Comparison of ENCODE assay signal across 9 cellular contexts in genomic region chr19:39481229-39481545, GRCh38. TPM values are rescaled to one million over a fixed set of nuclear protein-coding genes. Genes with fewer than 3 reads are reported as not detected.
DNase-seq lines count a peak whose midpoint lies in the region; ATAC-seq and TF ChIP-seq lines count a peak whose summit lies in the region.
"Had no signal": no experiment of that assay in that cellular context is flagged by ENCODE, and none has a peak within 500 bp of the region (broad histone marks: within the 10 kb centered on the region; RNA-seq: fewer than 3 reads in every experiment).

No MANE protein-coding gene starts in this region.

- H3K4me1 ChIP-seq in HUES64 (ENCODE audit: insufficient read depth, low read length): 0 out of 2 replicates have a peak, but pooled peaks cover 7% of the 10 kb centered on the region
- H3K4me1 ChIP-seq in naive thymus-derived CD4-positive, alpha-beta T cell (ENCODE audit: control insufficient read depth in 2 of 2, insufficient read depth in 2 of 2, low read length in 2 of 2): peaks cover 10 to 11% of the 10 kb centered on the region in 2 donors

- in situ Hi-C loops in GM13976 (cut with MboI; ENCODE audit: low sequenced_read_pairs, unreplicated experiment): no loop called here

- peak overlapping the region; percentile 87 for H3K4me3 Mint-ChIP-seq in central memory CD8-positive, alpha-beta T cell
- H3K4me3 Mint-ChIP-seq in naive thymus-derived CD4-positive, alpha-beta T cell: peak overlapping the region; percentile 86 to 97 (median 92)

- DNase-seq in central memory CD8-positive, alpha-beta T cell (ENCODE audit: low spot score in 2 of 2): no peak
- no peak for DNase-seq in naive thymus-derived CD4-positive, alpha-beta T cell
- no peak for DNase-seq in islet precursor cell
- no peak for DNase-seq in GM13976 (ENCODE audit: low spot score)
- DNase-seq in mesenteric fat pad (ENCODE audit: low spot score): no peak

- POLR2A ChIA-PET in naive thymus-derived CD4-positive, alpha-beta T cell (lab: Charles Lee): interaction anchor here (0.6 to 1.2 kb wide), 6 partner anchors 10 to 240 kb away, joined by 3 to 5 read pairs (median 4); partner anchors contain the start of genes MED29, PAF1 and SUPT5H

- H3K27me3 ChIP-seq in HUES64 (ENCODE audit: insufficient read depth, low read length): no peaks in the 10 kb centered on the region
- H3K27me3 ChIP-seq in naive thymus-derived CD4-positive, alpha-beta T cell (ENCODE audit: control insufficient read depth in 2 of 2, insufficient read depth in 2 of 2, low read length in 2 of 2): no peaks in the 10 kb centered on the region

- peak overlapping the region; percentile 98 for H3K9ac ChIP-seq in HUES64 (ENCODE audit: low read depth, low read length)

- peak overlapping the region; percentile 86 for H3K4me3 ChIP-seq in HUES64 (ENCODE audit: low read length)
- peak overlapping the region; percentile 74 for H3K4me3 ChIP-seq in naive thymus-derived CD4-positive, alpha-beta T cell (ENCODE audit: low read length)

- H3K27ac Mint-ChIP-seq in central memory CD8-positive, alpha-beta T cell (ENCODE audit: low read depth): peak overlapping the region; percentile 93
- H3K27ac Mint-ChIP-seq in naive thymus-derived CD4-positive, alpha-beta T cell: peak overlapping the region; percentile 80 to 97 (median 93)

- no peak for TF ChIP-seq CTCF in C4-2B (conservative IDR thresholded peaks at IDR 0.05)
- no peak for TF ChIP-seq CTCF in GM13976 (IDR thresholded peaks at IDR 0.05; ENCODE audit: borderline replicate concordance, control extremely low read depth, extremely low read depth, insufficient read depth, missing control alignments)

- no peaks in the 10 kb centered on the region for H3K9me3 ChIP-seq in HUES64 (ENCODE audit: insufficient read depth, low read depth, low read length)
- no peaks in the 10 kb centered on the region for H3K9me3 ChIP-seq in naive thymus-derived CD4-positive, alpha-beta T cell (ENCODE audit: control insufficient read depth in 2 of 3, low read length in 3 of 3)

- peaks cover 26% of the 10 kb centered on the region for H3K4me1 Mint-ChIP-seq in central memory CD8-positive, alpha-beta T cell
- peaks cover 12 to 32% (median 25%) of the 10 kb centered on the region in 7 donors for H3K4me1 Mint-ChIP-seq in naive thymus-derived CD4-positive, alpha-beta T cell

- WGBS in HUES64: 2% methylated on average over 12 of the region's 12 CpGs

- CTCF ChIA-PET in naive thymus-derived CD4-positive, alpha-beta T cell (lab: Charles Lee): no interaction called here

- peaks cover 18% of the 10 kb centered on the region for H3K36me3 Mint-ChIP-seq in central memory CD8-positive, alpha-beta T cell (ENCODE audit: insufficient read depth)
- peaks cover 0 to 17% (median 6%) of the 10 kb centered on the region in 5 donors for H3K36me3 Mint-ChIP-seq in naive thymus-derived CD4-positive, alpha-beta T cell

- peak; percentile 18 for ATAC-seq in central memory CD8-positive, alpha-beta T cell (replicated peaks; ENCODE audit: extremely low read depth, poor library complexity, severe bottlenecking)
- ATAC-seq in naive thymus-derived CD4-positive, alpha-beta T cell: no peak
- no peak for ATAC-seq in HG03469 (IDR thresholded peaks at IDR 0.05; ENCODE audit: unreplicated experiment)

- H3K27ac ChIP-seq in C4-2B: peak overlapping the region; percentile 96
- H3K27ac ChIP-seq in HUES64 (ENCODE audit: low read depth, low read length): peak overlapping the region; percentile 95
- peak overlapping the region; percentile 86 for H3K27ac ChIP-seq in naive thymus-derived CD4-positive, alpha-beta T cell (ENCODE audit: low read depth, low read length)

- H3K9me3 Mint-ChIP-seq in central memory CD8-positive, alpha-beta T cell: no peaks in the 10 kb centered on the region
- H3K9me3 Mint-ChIP-seq in naive thymus-derived CD4-positive, alpha-beta T cell: no peaks in the 10 kb centered on the region

- H3K27me3 Mint-ChIP-seq in central memory CD8-positive, alpha-beta T cell: no peaks in the 10 kb centered on the region
- no peaks in the 10 kb centered on the region for H3K27me3 Mint-ChIP-seq in naive thymus-derived CD4-positive, alpha-beta T cell

- peaks cover 44% of the 10 kb centered on the region for H3K36me3 ChIP-seq in HUES64 (ENCODE audit: insufficient read depth, low read length)
- peaks cover 0 to 32% (median 8%) of the 10 kb centered on the region in 3 experiments for H3K36me3 ChIP-seq in naive thymus-derived CD4-positive, alpha-beta T cell (ENCODE audit: control insufficient read depth in 2 of 3, insufficient read depth in 3 of 3, low read length in 3 of 3)

- intact Hi-C loops in naive thymus-derived CD4-positive, alpha-beta T cell (cut with micrococcal nuclease): loop anchor here (2.0 kb wide), 2 partner anchors 18 to 68 kb away; partner anchors contain the start of genes DLL3 (in 1 of the 2) and PLEKHG2 (in 1 of the 2)

RNA-seq across cellular contexts. Expression of gene TIMM50, which starts 0.5 kb away (rescaled TPM):
- polyA plus RNA-seq in HUES64 (2013, experiment 1 of 2): 99.3 TPM
- polyA plus RNA-seq in HUES64 (2013, experiment 2 of 2): 96.2 TPM
- 10 to 100 TPM; 43.5 to 70.0 (median 50.0) TPM for total RNA-seq in naive thymus-derived CD4-positive, alpha-beta T cell
- 10 to 100 TPM; 43.8 to 50.8 TPM for polyA plus RNA-seq in naive thymus-derived CD4-positive, alpha-beta T cell
- 58.4 TPM for total RNA-seq in mesenteric fat pad

RNA-seq across cellular contexts. Expression of gene DLL3, which starts 17.6 kb away (rescaled TPM):
- polyA plus RNA-seq in HUES64 (2013, experiment 1 of 2): 6.2 TPM
- polyA plus RNA-seq in HUES64 (2013, experiment 2 of 2): 9.3 TPM
- under 1 TPM in 2 of 5 experiments, not detected in 3; 0.15 to 0.22 TPM for total RNA-seq in naive thymus-derived CD4-positive, alpha-beta T cell
- under 1 TPM; 0.08 to 0.12 TPM for polyA plus RNA-seq in naive thymus-derived CD4-positive, alpha-beta T cell
- total RNA-seq in mesenteric fat pad: not detected

RNA-seq across cellular contexts. Expression of gene SELENOV, which starts 33.8 kb away (rescaled TPM):
- 3.0 TPM for polyA plus RNA-seq in HUES64 (2013, experiment 1 of 2)
- polyA plus RNA-seq in HUES64 (2013, experiment 2 of 2): 5.6 TPM
- total RNA-seq in naive thymus-derived CD4-positive, alpha-beta T cell: not detected
- not detected for polyA plus RNA-seq in naive thymus-derived CD4-positive, alpha-beta T cell
- not detected for total RNA-seq in mesenteric fat pad
- total RNA-seq: lung microvascular endothelial cell had no signal

RNA-seq across cellular contexts. Expression of gene SUPT5H, which starts 35.8 kb away (rescaled TPM):
- polyA plus RNA-seq in HUES64 (2013, experiment 1 of 2): 88.8 TPM
- 72.1 TPM for polyA plus RNA-seq in HUES64 (2013, experiment 2 of 2)
- 100 to 1,000 TPM; 180 to 247 (median 203) TPM for total RNA-seq in naive thymus-derived CD4-positive, alpha-beta T cell
- 100 to 1,000 TPM in 1 of 2 donors, 10 to 100 TPM in 1; 78.7 to 127 TPM for polyA plus RNA-seq in naive thymus-derived CD4-positive, alpha-beta T cell
- total RNA-seq in mesenteric fat pad: 84.5 TPM

RNA-seq across cellular contexts. Expression of gene RPS16, which starts 45.4 kb away (rescaled TPM):
- polyA plus RNA-seq in HUES64 (2013, experiment 1 of 2): 2,127 TPM
- 2,103 TPM for polyA plus RNA-seq in HUES64 (2013, experiment 2 of 2)
- total RNA-seq in naive thymus-derived CD4-positive, alpha-beta T cell: 1,000 to 10,000 TPM; 2,281 to 4,335 (median 4,063) TPM
- 1,000 to 10,000 TPM; 2,448 to 2,618 TPM for polyA plus RNA-seq in naive thymus-derived CD4-positive, alpha-beta T cell
- 1,454 TPM for total RNA-seq in mesenteric fat pad
